ENCODE assay signal across 8 cellular contexts in genomic region chr6:32844839-32845372, GRCh38. TPM values are rescaled to one million over a fixed set of nuclear protein-coding genes. Genes with fewer than 3 reads are reported as not detected.
DNase-seq lines count a peak whose midpoint lies in the region; ATAC-seq and TF ChIP-seq lines count a peak whose summit lies in the region.

No MANE protein-coding gene starts in this region.

- H2AK5ac ChIP-seq in mesenchymal stem cell (ENCODE audit: low read length, severe bottlenecking) = no peak overlapping the region

- no peak overlapping the region for H2AFZ ChIP-seq in mesenchymal stem cell (ENCODE audit: low read depth, low read length)

- TF ChIP-seq CTCF in left ventricle myocardium inferior (IDR thresholded peaks at IDR 0.05; ENCODE audit: borderline replicate concordance) (no peak), astrocyte of the cerebellum (IDR thresholded peaks at IDR 0.05; ENCODE audit: low read depth, low read length, missing control alignments) (no peak), uterus (IDR thresholded peaks at IDR 0.05) (no peak)

- H3K4me1 ChIP-seq in left ventricle myocardium inferior = peaks cover 52% of the 10 kb centered on the region
- peaks cover 5% of the 10 kb centered on the region for H3K4me1 ChIP-seq in mesenchymal stem cell (ENCODE audit: control insufficient read depth, insufficient read depth, low read depth, low read length)
- no peaks in the 10 kb centered on the region for H3K4me1 ChIP-seq in uterus

- DNase-seq in left ventricle myocardium inferior (no peak), Right ventricle myocardium superior (no peak), astrocyte of the cerebellum (ENCODE audit: low read depth) (no peak), mesenchymal stem cell (no peak), uterus (no peak), NCI-H2196 treated with DMSO at 0.1 percent for 48 hours (lab: John Stamatoyannopoulos, UW; ENCODE audit: unreplicated experiment) (no peak), 8988T (no peak)

- no peaks in the 10 kb centered on the region for H3K27me3 ChIP-seq in left ventricle myocardium inferior (ENCODE audit: low read depth)
- H3K27me3 ChIP-seq in mesenchymal stem cell (ENCODE audit: control insufficient read depth in 1 of 2, insufficient read depth in 1 of 2, low read length in 2 of 2) = no peaks in the 10 kb centered on the region
- no peaks in the 10 kb centered on the region for H3K27me3 ChIP-seq in uterus

- H2BK5ac ChIP-seq in mesenchymal stem cell (ENCODE audit: low read depth, low read length, poor library complexity, severe bottlenecking) = no peak overlapping the region

- H3K23ac ChIP-seq in mesenchymal stem cell (ENCODE audit: low read length in 2 of 2) = no peak overlapping the region

- H3K4me2 ChIP-seq in mesenchymal stem cell (ENCODE audit: low read length, poor library complexity, severe bottlenecking) = peak overlapping the region; percentile 69

- no peak overlapping the region for H2BK12ac ChIP-seq in mesenchymal stem cell (ENCODE audit: low read length in 2 of 2)

- H4K91ac ChIP-seq in mesenchymal stem cell (ENCODE audit: low read length) = no peak overlapping the region

- peak overlapping the region; percentile 96 for H3K9ac ChIP-seq in mesenchymal stem cell (ENCODE audit: low read length)

- intact Hi-C loops in left ventricle myocardium inferior (cut with micrococcal nuclease) = no loop called here
- intact Hi-C loops in Right ventricle myocardium superior (cut with DNase I) = no loop called here
- intact Hi-C loops in uterus (cut with DNase I; ENCODE audit: low total_unique reads) = no loop called here

- H3K4ac ChIP-seq in mesenchymal stem cell (ENCODE audit: low read depth in 1 of 2, low read length in 2 of 2) = no peak overlapping the region

- H2BK120ac ChIP-seq in mesenchymal stem cell (ENCODE audit: low read depth, low read length) = no peak overlapping the region

- peaks cover 11% of the 10 kb centered on the region for H3K79me1 ChIP-seq in mesenchymal stem cell (replicated peaks; ENCODE audit: low read length, poor library complexity, severe bottlenecking)

- no peaks in the 10 kb centered on the region for H3K9me3 ChIP-seq in left ventricle myocardium inferior (replicated peaks)
- H3K9me3 ChIP-seq in mesenchymal stem cell (ENCODE audit: control insufficient read depth, low read length) = no peaks in the 10 kb centered on the region
- no peaks in the 10 kb centered on the region for H3K9me3 ChIP-seq in uterus

- 15% methylated on average over 15 of the region's 18 CpGs for WGBS in mesenchymal stem cell

- H4K8ac ChIP-seq in mesenchymal stem cell (ENCODE audit: low read length) = peak overlapping the region; percentile 56

- H3K27ac ChIP-seq in left ventricle myocardium inferior (replicated peaks) (peak overlapping the region; percentile 97), mesenchymal stem cell (ENCODE audit: low read length, poor library complexity, severe bottlenecking) (no peak overlapping the region), uterus (peak overlapping the region; percentile 90 to 96)

- H3K4me3 ChIP-seq in left ventricle myocardium inferior (peak overlapping the region; percentile 85), astrocyte of the cerebellum (ENCODE audit: low read depth, low read length) (peak overlapping the region; percentile 81), mesenchymal stem cell (ENCODE audit: insufficient read depth in 1 of 2, low read depth in 1 of 2, low read length in 2 of 2) (peak overlapping the region in 1 of 2 experiments; percentile 95), uterus (peak overlapping the region; percentile 68 to 72)

- peak overlapping the region in 1 of 2 experiments; percentile 7 for H3K18ac ChIP-seq in mesenchymal stem cell (ENCODE audit: low read depth in 1 of 2, low read length in 2 of 2)

- no peak for ATAC-seq in Right ventricle myocardium superior (ENCODE audit: poor library complexity)
- ATAC-seq in GM21786 (IDR thresholded peaks at IDR 0.05; ENCODE audit: unreplicated experiment) = no peak

- H3K36me3 ChIP-seq in left ventricle myocardium inferior (peaks cover 71% of the 10 kb centered on the region), mesenchymal stem cell (ENCODE audit: control insufficient read depth in 1 of 2, insufficient read depth in 2 of 2, low read depth in 1 of 2, low read length in 2 of 2) (peaks cover 32 to 76% of the 10 kb centered on the region in 2 experiments), uterus (no peaks in the 10 kb centered on the region)

- no peak for TF ChIP-seq POLR2A in uterus (IDR thresholded peaks at IDR 0.05)

- in situ Hi-C loops in astrocyte of the cerebellum (cut with HindIII; ENCODE audit: low sequenced_read_pairs) = loop anchor here (10.0 kb wide), 1 partner anchor 130 kb away; no protein-coding TSS in a partner anchor

- H2BK15ac ChIP-seq in mesenchymal stem cell (ENCODE audit: low read depth, poor library complexity, severe bottlenecking) = no peak overlapping the region

- peak overlapping the region in 1 of 2 experiments; percentile 30 for H3K14ac ChIP-seq in mesenchymal stem cell (ENCODE audit: low read length in 2 of 2)

RNA-seq across cellular contexts. Expression of gene PSMB8, which starts 1.1 kb away (rescaled TPM):
- total RNA-seq in left ventricle myocardium inferior (13.2 TPM), Right ventricle myocardium superior (16.7 TPM), uterus (10 to 100 TPM; 23.5 to 60.1 (median 27.2) TPM)
- 73.2 TPM for polyA plus RNA-seq in mesenchymal stem cell (2013, experiment 1 of 2)
- 77.8 TPM for polyA plus RNA-seq in mesenchymal stem cell (2013, experiment 2 of 2)

RNA-seq across cellular contexts. Expression of gene TAP2, which starts 6.4 kb away (rescaled TPM):
- total RNA-seq in left ventricle myocardium inferior = 22.4 TPM
- total RNA-seq in Right ventricle myocardium superior = 19.3 TPM
- polyA plus RNA-seq in mesenchymal stem cell (2013, experiment 1 of 2) = 23.7 TPM
- polyA plus RNA-seq in mesenchymal stem cell (2013, experiment 2 of 2) = 23.3 TPM
- 10 to 100 TPM in 2 of 4 donors, 1 to 10 TPM in 2; 3.0 to 42.4 (median 21.5) TPM for total RNA-seq in uterus

RNA-seq across cellular contexts. Expression of gene TAP1, which starts 8.6 kb away (rescaled TPM):
- 15.5 TPM for total RNA-seq in left ventricle myocardium inferior
- 14.9 TPM for total RNA-seq in Right ventricle myocardium superior
- 27.8 TPM for polyA plus RNA-seq in mesenchymal stem cell (2013, experiment 1 of 2)
- 29.5 TPM for polyA plus RNA-seq in mesenchymal stem cell (2013, experiment 2 of 2)
- total RNA-seq in uterus = 10 to 100 TPM; 18.2 to 62.2 (median 26.5) TPM

RNA-seq across cellular contexts. Expression of gene PSMB9, which starts 9.1 kb away (rescaled TPM):
- 13.4 TPM for total RNA-seq in left ventricle myocardium inferior
- 12.6 TPM for total RNA-seq in Right ventricle myocardium superior
- 22.5 TPM for polyA plus RNA-seq in mesenchymal stem cell (2013, experiment 1 of 2)
- 23.3 TPM for polyA plus RNA-seq in mesenchymal stem cell (2013, experiment 2 of 2)
- 10 to 100 TPM; 14.0 to 50.7 (median 38.6) TPM for total RNA-seq in uterus

RNA-seq across cellular contexts. Expression of gene HLA-DOB, which starts 28.1 kb away (rescaled TPM):
- total RNA-seq in left ventricle myocardium inferior = not detected
- not detected for total RNA-seq in Right ventricle myocardium superior
- polyA plus RNA-seq in mesenchymal stem cell (2013, experiment 1 of 2) = 0.15 TPM
- polyA plus RNA-seq in mesenchymal stem cell (2013, experiment 2 of 2) = 0.15 TPM
- total RNA-seq in uterus = under 1 TPM in 2 of 4 donors, not detected in 2; 0.28 to 0.82 TPM
